9 cellular contexts compared by ENCODE assay signal in the genomic region with DNA sequence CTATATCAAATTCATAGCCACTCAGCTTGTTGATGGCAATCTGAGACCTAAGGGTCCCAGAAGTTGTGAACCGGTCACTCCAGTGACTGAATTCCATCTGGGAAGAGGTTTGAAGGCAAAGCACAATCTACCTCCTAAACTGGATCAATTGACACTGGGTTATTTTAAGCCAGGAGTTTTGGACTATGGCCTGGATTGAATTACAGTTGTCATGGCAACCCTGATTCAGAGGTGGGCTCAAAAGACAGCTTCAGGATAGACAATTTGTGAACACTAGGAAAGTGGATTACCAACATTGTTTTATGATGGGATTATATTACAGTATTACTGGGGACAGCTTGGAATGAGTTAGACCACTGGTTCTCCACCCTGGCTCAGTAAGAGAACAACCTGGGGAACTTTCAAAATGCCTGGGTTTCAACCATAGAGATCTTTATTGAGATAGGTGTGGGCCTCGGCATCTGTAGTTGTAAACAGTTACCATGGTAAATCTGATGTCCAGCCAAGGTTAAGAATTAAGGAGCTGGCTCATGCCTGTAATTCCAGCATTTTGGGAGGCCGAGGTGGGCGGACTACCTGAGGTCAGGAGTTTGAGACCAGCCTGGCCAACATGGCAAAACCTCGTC. TPM values are rescaled to one million over a fixed set of nuclear protein-coding genes. Genes with fewer than 3 reads are reported as not detected.
DNase-seq lines count a peak whose midpoint lies in the region; ATAC-seq and TF ChIP-seq lines count a peak whose summit lies in the region.
"Had no signal": no experiment of that assay in that cellular context is flagged by ENCODE, and none has a peak within 500 bp of the region (broad histone marks: within the 10 kb centered on the region; RNA-seq: fewer than 3 reads in every experiment).

No MANE protein-coding gene starts in this region.

- H3K27ac ChIP-seq in C4-2B (peak overlapping the region; percentile 90), muscle layer of duodenum (ENCODE audit: low read length) (peak overlapping the region; percentile 70)

- DNase-seq in NCI-H146 (lab: John Stamatoyannopoulos, UW): peak; percentile 87
- DNase-seq in dermis blood vessel endothelial cell: no peak
- no peak for DNase-seq in midbrain (lab: John Stamatoyannopoulos, UW)
- no peak for DNase-seq in NOMO-1 treated with DMSO at 0.1 percent for 48 hours (lab: John Stamatoyannopoulos, UW; ENCODE audit: unreplicated experiment)
- DNase-seq: activated naive CD4-positive, alpha-beta T cell treated with Interleukin-2 at 50 U/mL for 16 hours had no signal

- H3K9me3 ChIP-seq in muscle layer of duodenum (ENCODE audit: control insufficient read depth in 1 of 2, low read length in 2 of 2): no peaks in the 10 kb centered on the region

- H3K4me3 ChIP-seq in muscle layer of duodenum (ENCODE audit: low read depth in 1 of 2, low read length in 2 of 2): no peak overlapping the region

- H3K4me1 ChIP-seq in muscle layer of duodenum (ENCODE audit: control insufficient read depth in 1 of 2, insufficient read depth in 2 of 2, low read length in 2 of 2): peaks cover 4 to 29% of the 10 kb centered on the region in 2 donors

- peak; percentile 14 for ATAC-seq in SK-N-SH treated with all-trans-retinoic acid at 6 μM for 48 hours
- ATAC-seq in GM19023 (IDR thresholded peaks at IDR 0.05; ENCODE audit: unreplicated experiment): no peak

- TF ChIP-seq CTCF in C4-2B (conservative IDR thresholded peaks at IDR 0.05): no peak

- H3K36me3 ChIP-seq in muscle layer of duodenum (ENCODE audit: control insufficient read depth in 1 of 2, insufficient read depth in 2 of 2, low read length in 2 of 2): no peaks in the 10 kb centered on the region

- no peaks in the 10 kb centered on the region for H3K27me3 ChIP-seq in muscle layer of duodenum (ENCODE audit: low read depth, low read length)

TF ChIP-seq in SK-N-SH treated with all-trans-retinoic acid at 6 μM for 48 hours, 23 proteins besides CTCF, POLR2A, EP300 and RAD21:
- TF ChIP-seq ZNF565 (CRISPR knock-in tag; conservative IDR thresholded peaks at IDR 0.05; ENCODE audit: low read depth) (no peak), RARB (CRISPR knock-in tag; IDR thresholded peaks at IDR 0.05) (no peak), ZFP30 (CRISPR knock-in tag; IDR thresholded peaks at IDR 0.05) (no peak), ZFP3 (CRISPR knock-in tag; IDR thresholded peaks at IDR 0.05) (no peak), OSR1 (CRISPR knock-in tag; IDR thresholded peaks at IDR 0.05) (no peak), CREB5 (CRISPR knock-in tag; IDR thresholded peaks at IDR 0.05; ENCODE audit: low read depth) (no peak), ZNF70 (CRISPR knock-in tag; IDR thresholded peaks at IDR 0.05) (no peak), GLIS3 (CRISPR knock-in tag; IDR thresholded peaks at IDR 0.05) (no peak), BACH2 (CRISPR knock-in tag; IDR thresholded peaks at IDR 0.05; ENCODE audit: borderline replicate concordance) (no peak), PPARA (CRISPR knock-in tag; IDR thresholded peaks at IDR 0.05; ENCODE audit: borderline replicate concordance) (no peak), ZNF8 (CRISPR knock-in tag; IDR thresholded peaks at IDR 0.05) (no peak), ARNTL (CRISPR knock-in tag; IDR thresholded peaks at IDR 0.05; ENCODE audit: borderline replicate concordance, low read depth) (no peak), CSDC2 (CRISPR knock-in tag; IDR thresholded peaks at IDR 0.05) (no peak), ISL1 (CRISPR knock-in tag; IDR thresholded peaks at IDR 0.05) (no peak), SNAI2 (CRISPR knock-in tag; IDR thresholded peaks at IDR 0.05) (no peak), TCF4 (CRISPR knock-in tag; IDR thresholded peaks at IDR 0.05; ENCODE audit: borderline replicate concordance) (no peak)
- TF ChIP-seq, protein P1, sequence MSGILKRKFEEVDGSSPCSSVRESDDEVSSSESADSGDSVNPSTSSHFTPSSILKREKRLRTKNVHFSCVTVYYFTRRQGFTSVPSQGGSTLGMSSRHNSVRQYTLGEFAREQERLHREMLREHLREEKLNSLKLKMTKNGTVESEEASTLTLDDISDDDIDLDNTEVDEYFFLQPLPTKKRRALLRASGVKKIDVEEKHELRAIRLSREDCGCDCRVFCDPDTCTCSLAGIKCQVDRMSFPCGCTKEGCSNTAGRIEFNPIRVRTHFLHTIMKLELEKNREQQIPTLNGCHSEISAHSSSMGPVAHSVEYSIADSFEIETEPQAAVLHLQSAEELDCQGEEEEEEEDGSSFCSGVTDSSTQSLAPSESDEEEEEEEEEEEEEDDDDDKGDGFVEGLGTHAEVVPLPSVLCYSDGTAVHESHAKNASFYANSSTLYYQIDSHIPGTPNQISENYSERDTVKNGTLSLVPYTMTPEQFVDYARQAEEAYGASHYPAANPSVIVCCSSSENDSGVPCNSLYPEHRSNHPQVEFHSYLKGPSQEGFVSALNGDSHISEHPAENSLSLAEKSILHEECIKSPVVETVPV (CRISPR knock-in tag; IDR thresholded peaks at IDR 0.05): no peak
TF ChIP-seq in SK-N-SH treated with all-trans-retinoic acid at 6 μM for 48 hours: peak in this region for 0.

RNA-seq across cellular contexts. Expression of gene MFSD6, which starts 58.8 kb away (rescaled TPM):
- 9.9 and 10.2 TPM in 2 replicates for total RNA-seq in dermis blood vessel endothelial cell
